ENCODE assay signal across 9 cellular contexts in genomic region chr5:44862808-44863207, GRCh38.
A peak's percentile ranks its signal among the peaks of the same experiment; 100 is the strongest.
DNase-seq lines count a peak whose midpoint lies in the region; ATAC-seq and TF ChIP-seq lines count a peak whose summit lies in the region.
"Had no signal": no experiment of that assay in that cellular context is flagged by ENCODE, and none has a peak within 500 bp of the region (broad histone marks: within the 10 kb centered on the region; RNA-seq: fewer than 3 reads in every experiment).

No MANE protein-coding gene starts in this region.

- ATAC-seq in GM21825 (IDR thresholded peaks at IDR 0.05; ENCODE audit: unreplicated experiment), result peak; percentile 55
- ATAC-seq in GM21423 (IDR thresholded peaks at IDR 0.05; ENCODE audit: unreplicated experiment), result no peak
- no peak for ATAC-seq in HG03097 (IDR thresholded peaks at IDR 0.05; ENCODE audit: low FRiP score, unreplicated experiment)

- H3K4me3 ChIP-seq in GM06990 (replicated peaks; ENCODE audit: low read depth, low read length), result no peak overlapping the region

- no peaks in the 10 kb centered on the region for H3K27me3 ChIP-seq in GM06990 (replicated peaks; ENCODE audit: control insufficient read depth, insufficient read depth, low read length)

- H3K36me3 ChIP-seq in GM06990 (ENCODE audit: control insufficient read depth, insufficient read depth, low read length), result no peaks in the 10 kb centered on the region

- DNase-seq in GM06990 (ENCODE audit: extremely low read depth, insufficient read length) (no peak), NCI-H82 (lab: John Stamatoyannopoulos, UW) (peak; percentile 76), iPS-NIHi7 (ENCODE audit: extremely low spot score) (peak; percentile 15)
- no peak for DNase-seq in activated CD4-positive, CD25-positive, alpha-beta regulatory T cell treated with anti-CD3 and anti-CD28 coated beads, Interleukin-2, amount 50 U/mL, for 72 hours
- DNase-seq in stimulated activated CD4-positive, alpha-beta T cell treated with anti-CD3 and anti-CD28 coated beads, Interleukin-12 subunit alpha, Interleukin-12 subunit beta, amount 100 ng/mL, for 4 hours, result no peak
- DNase-seq: activated B cell treated with CpG ODN at 0.5 μM for 24 hours had no signal

- TF ChIP-seq CTCF in GM06990 (IDR thresholded peaks at IDR 0.05; ENCODE audit: insufficient read depth, low read length, poor library complexity, severe bottlenecking), result peak; percentile 35

Comparison
In these comparisons a context has a peak if more than half of its experiments do, and no peak if none do; other contexts are left out.
1. DNase-seq: peak in NCI-H82 (single experiment) and iPS-NIHi7 (single experiment); none in GM06990 (single experiment), activated CD4-positive, CD25-positive, alpha-beta regulatory T cell treated with anti-CD3 and anti-CD28 coated beads, Interleukin-2, amount 50 U/mL, for 72 hours (single experiment) and stimulated activated CD4-positive, alpha-beta T cell treated with anti-CD3 and anti-CD28 coated beads, Interleukin-12 subunit alpha, Interleukin-12 subunit beta, amount 100 ng/mL, for 4 hours (single experiment).